In genomic region chr1:229296541-229296941, GRCh38 we compare ENCODE assay signal across 2 cellular contexts.
TF ChIP-seq lines count a peak whose summit lies in the region.

No MANE protein-coding gene starts in this region.

TF ChIP-seq in SK-N-SH treated with all-trans-retinoic acid at 6 μM for 48 hours, 23 proteins besides CTCF, POLR2A, EP300 and RAD21:
- TF ChIP-seq CSRNP3 (CRISPR knock-in tag; IDR thresholded peaks at IDR 0.05) (no peak), CSDC2 (CRISPR knock-in tag; IDR thresholded peaks at IDR 0.05) (no peak), ISL1 (CRISPR knock-in tag; IDR thresholded peaks at IDR 0.05) (no peak), BACH2 (CRISPR knock-in tag; IDR thresholded peaks at IDR 0.05; ENCODE audit: borderline replicate concordance) (no peak), ESRRG (CRISPR knock-in tag; IDR thresholded peaks at IDR 0.05) (no peak), ZC3H10 (CRISPR knock-in tag; IDR thresholded peaks at IDR 0.05) (no peak), ZNF565 (CRISPR knock-in tag; conservative IDR thresholded peaks at IDR 0.05; ENCODE audit: low read depth) (no peak), TCF4 (CRISPR knock-in tag; IDR thresholded peaks at IDR 0.05; ENCODE audit: borderline replicate concordance) (no peak), ZNF8 (CRISPR knock-in tag; IDR thresholded peaks at IDR 0.05) (no peak), GLIS3 (CRISPR knock-in tag; IDR thresholded peaks at IDR 0.05) (no peak), ARNTL (CRISPR knock-in tag; IDR thresholded peaks at IDR 0.05; ENCODE audit: borderline replicate concordance, low read depth) (no peak)

TF ChIP-seq in SK-N-SH, 30 proteins besides CTCF, POLR2A, EP300 and RAD21 (continued from another document):
- no peak for TF ChIP-seq PBX3 (IDR thresholded peaks at IDR 0.05)
